In the genomic region with DNA sequence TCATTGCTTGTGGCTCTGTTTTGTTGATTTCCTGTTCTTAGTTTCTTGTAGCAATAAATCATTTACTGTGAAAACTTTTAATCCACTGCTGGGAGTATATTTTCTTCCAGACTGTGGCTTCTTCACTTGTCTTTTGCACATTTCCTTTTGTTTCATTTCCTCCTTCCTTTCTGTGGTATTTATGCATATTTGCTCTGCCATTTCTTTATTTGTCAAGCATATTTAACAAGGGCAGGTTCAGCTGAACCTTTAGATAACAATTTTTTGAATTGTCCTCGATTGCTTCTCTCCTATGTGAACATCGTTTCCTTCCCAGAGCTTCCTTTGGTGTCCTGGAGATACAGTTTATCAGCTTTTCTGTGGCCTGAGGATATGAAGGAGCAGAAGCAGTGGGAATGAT, we compare ENCODE assay signal across 24 cellular contexts. TPM values are rescaled to one million over a fixed set of nuclear protein-coding genes. Genes with fewer than 3 reads are reported as not detected.
"Had no signal": no experiment of that assay in that cellular context is flagged by ENCODE, and none has a peak within 500 bp of the region (broad histone marks: within the 10 kb centered on the region; RNA-seq: fewer than 3 reads in every experiment).

No MANE protein-coding gene starts in this region.

- H3K27ac Mint-ChIP-seq: activated naive CD4-positive, alpha-beta T cell treated with anti-CD3 and anti-CD28 coated beads, Interleukin-2, amount 10 ng/mL, durations not matched to agents 7 days and 5 days; activated naive CD8-positive, alpha-beta T cell treated with anti-CD3 and anti-CD28 coated beads, Interleukin-2, amount 50 U/mL, for 24 hours; endodermal cell; neural progenitor cell had no signal

- H3K4me1 ChIP-seq: ascending aorta, prostate gland had no signal

- H3K4me3 Mint-ChIP-seq: activated naive CD4-positive, alpha-beta T cell treated with anti-CD3 and anti-CD28 coated beads, Interleukin-2, amount 10 ng/mL, durations not matched to agents 7 days and 5 days; activated naive CD8-positive, alpha-beta T cell treated with anti-CD3 and anti-CD28 coated beads, Interleukin-2, amount 50 U/mL, for 24 hours; endodermal cell; neural progenitor cell had no signal

- H3K27ac ChIP-seq: ascending aorta, epithelial cell of prostate, neural progenitor cell, prostate gland, right atrium auricular region, thyroid gland had no signal

- H3K4me2 ChIP-seq: neural progenitor cell had no signal

- H3K36me3 ChIP-seq: ascending aorta, neural progenitor cell, prostate gland, right atrium auricular region, thyroid gland had no signal

- ATAC-seq: activated naive CD8-positive, alpha-beta T cell treated with anti-CD3 and anti-CD28 coated beads, Interleukin-2, amount 50 U/mL, for 24 hours had no signal

- DNase-seq: activated CD4-positive, alpha-beta T cell treated with anti-CD3 and anti-CD28 coated beads, Interleukin-2, amount 50 U/mL, for 1 hour; activated CD4-positive, CD25-positive, alpha-beta regulatory T cell treated with anti-CD3 and anti-CD28 coated beads, Interleukin-2, amount 50 U/mL, for 72 hours; activated CD8-positive, alpha-beta memory T cell treated with anti-CD3 and anti-CD28 coated beads, Interleukin-2, amount 50 U/mL, for 48 hours; activated effector memory CD4-positive, alpha-beta T cell treated with Interleukin-2 at 50 U/mL for 16 hours; activated naive CD4-positive, alpha-beta T cell treated with anti-CD3 and anti-CD28 coated beads, Interleukin-2, amount 10 ng/mL, durations not matched to agents 7 days and 5 days; activated naive CD8-positive, alpha-beta T cell treated with anti-CD3 and anti-CD28 coated beads, Interleukin-2, amount 50 U/mL, for 24 hours; activated T-cell treated with anti-CD3 and anti-CD28 coated beads, Interleukin-2, amount 50 U/mL, for 48 hours; cerebellar nuclear complex; dermis blood vessel endothelial cell; endodermal cell; foreskin fibroblast; hippocampal formation; midbrain; stimulated activated CD4-positive, alpha-beta T cell treated with anti-CD3 and anti-CD28 coated beads, Interleukin-2, amount 100 ng/mL, for 24 hours; stimulated activated naive CD4-positive, alpha-beta T cell treated with Interleukin-2 at 50 U/mL for 16 hours; T1000; thyroid gland had no signal

- H3K9me3 Mint-ChIP-seq: activated naive CD4-positive, alpha-beta T cell treated with anti-CD3 and anti-CD28 coated beads, Interleukin-2, amount 10 ng/mL, durations not matched to agents 7 days and 5 days had no signal

- H3K4me3 ChIP-seq: ascending aorta, neural progenitor cell, prostate gland, right atrium auricular region, thyroid gland had no signal

- H3K9me3 ChIP-seq: ascending aorta, prostate gland, right atrium auricular region, thyroid gland had no signal

- H3K36me3 Mint-ChIP-seq: activated naive CD4-positive, alpha-beta T cell treated with anti-CD3 and anti-CD28 coated beads, Interleukin-2, amount 10 ng/mL, durations not matched to agents 7 days and 5 days had no signal

- H3K9ac ChIP-seq: neural progenitor cell had no signal

- H3K27me3 ChIP-seq: ascending aorta, thyroid gland had no signal

RNA-seq across cellular contexts. Expression of gene B3GALT5, which starts 3.6 kb away (rescaled TPM):
- total RNA-seq: ascending aorta; lung microvascular endothelial cell; right atrium auricular region; T-helper 1 cell treated with Interleukin-12 subunit alpha and Interleukin-12 subunit beta and Interleukin-4 antibody, amounts not matched to agents 30 ng/mL and 1 ng/mL, for 36 hours had no signal
